ENCODE assay signal across 32 cellular contexts in the genomic region with DNA sequence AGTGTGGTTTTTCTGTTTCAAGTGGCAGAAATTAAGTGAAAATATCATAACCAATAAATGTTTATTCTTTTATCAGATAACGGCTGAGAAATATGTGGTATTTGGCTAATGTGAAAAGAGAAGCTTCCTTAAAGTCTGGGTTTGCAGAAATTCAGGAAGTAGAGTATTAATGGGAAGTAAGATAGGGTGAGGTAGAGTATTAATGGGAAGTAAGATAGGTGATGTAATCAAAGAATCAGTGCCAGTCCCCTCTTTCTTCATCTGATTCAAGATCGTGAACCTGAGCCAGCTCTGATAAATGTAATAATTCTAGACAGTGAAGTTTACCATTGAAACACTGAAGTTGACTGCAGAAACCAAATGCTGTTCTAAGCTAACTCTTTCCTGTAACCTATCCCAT. TPM values are rescaled to one million over a fixed set of nuclear protein-coding genes. Genes with fewer than 3 reads are reported as not detected.
"Had no signal": no experiment of that assay in that cellular context is flagged by ENCODE, and none has a peak within 500 bp of the region (broad histone marks: within the 10 kb centered on the region; RNA-seq: fewer than 3 reads in every experiment).

No MANE protein-coding gene starts in this region.

- H3K4me3 Mint-ChIP-seq: activated CD8-positive, alpha-beta T cell treated with anti-CD3 and anti-CD28 coated beads, Interleukin-2, amount 10 ng/mL, durations not matched to agents 7 days and 5 days; activated naive CD8-positive, alpha-beta T cell treated with anti-CD3 and anti-CD28 coated beads, Interleukin-2, amount 10 ng/mL, durations not matched to agents 7 days and 5 days; T-cell had no signal

- H3K27me3 ChIP-seq: adrenal gland, breast epithelium had no signal

- H3K9me3 Mint-ChIP-seq: activated naive CD8-positive, alpha-beta T cell treated with anti-CD3 and anti-CD28 coated beads, Interleukin-2, amount 10 ng/mL, durations not matched to agents 7 days and 5 days; T-cell had no signal

- H3K36me3 Mint-ChIP-seq: activated naive CD8-positive, alpha-beta T cell treated with anti-CD3 and anti-CD28 coated beads, Interleukin-2, amount 10 ng/mL, durations not matched to agents 7 days and 5 days; T-cell had no signal

- H3K4me1 ChIP-seq: adrenal gland, breast epithelium had no signal

- H3K4me1 Mint-ChIP-seq: activated naive CD8-positive, alpha-beta T cell treated with anti-CD3 and anti-CD28 coated beads, Interleukin-2, amount 10 ng/mL, durations not matched to agents 7 days and 5 days; T-cell had no signal

- H3K9me3 ChIP-seq: adrenal gland, breast epithelium had no signal

- H3K4me2 ChIP-seq: PC-9 had no signal

- H3K27ac Mint-ChIP-seq: activated CD8-positive, alpha-beta T cell treated with anti-CD3 and anti-CD28 coated beads, Interleukin-2, amount 10 ng/mL, durations not matched to agents 7 days and 5 days; activated naive CD8-positive, alpha-beta T cell treated with anti-CD3 and anti-CD28 coated beads, Interleukin-2, amount 10 ng/mL, durations not matched to agents 7 days and 5 days; T-cell had no signal

- H3K4me3 ChIP-seq: adrenal gland, breast epithelium, PC-9 had no signal

- ATAC-seq: activated CD4-positive, CD25-positive, alpha-beta regulatory T cell treated with anti-CD3 and anti-CD28 coated beads, Interleukin-2, amount 50 U/mL, for 24 hours; activated CD8-positive, alpha-beta T cell treated with anti-CD3 and anti-CD28 coated beads, Interleukin-2, amount 10 ng/mL, durations not matched to agents 7 days and 5 days; T-cell had no signal

- H2AFZ ChIP-seq: PC-9 had no signal

- H3K36me3 ChIP-seq: adrenal gland, breast epithelium had no signal

- H3K27ac ChIP-seq: adrenal gland, breast epithelium, PC-9 had no signal

- H3K27me3 Mint-ChIP-seq: activated naive CD8-positive, alpha-beta T cell treated with anti-CD3 and anti-CD28 coated beads, Interleukin-2, amount 10 ng/mL, durations not matched to agents 7 days and 5 days; T-cell had no signal

- DNase-seq: activated CD4-positive, alpha-beta T cell treated with anti-CD3 and anti-CD28 coated beads for 4 hours; activated CD4-positive, alpha-beta T cell treated with anti-CD3 and anti-CD28 coated beads, Interleukin-2, amount 50 U/mL, for 4 hours; activated CD8-positive, alpha-beta memory T cell treated with anti-CD3 and anti-CD28 coated beads, Interleukin-2, amount 50 U/mL, for 48 hours; activated CD8-positive, alpha-beta T cell treated with anti-CD3 and anti-CD28 coated beads, Interleukin-2, amount 10 ng/mL, durations not matched to agents 7 days and 5 days; activated naive CD4-positive, alpha-beta T cell treated with anti-CD3 and anti-CD28 coated beads, Interleukin-2, amount 50 U/mL, for 16 hours; activated naive CD8-positive, alpha-beta T cell treated with anti-CD3 and anti-CD28 coated beads, Interleukin-2, amount 10 ng/mL, durations not matched to agents 7 days and 5 days; activated T-cell treated with anti-CD3 and anti-CD28 coated beads, Interleukin-2, amount 50 U/mL, for 1 hour; adrenal gland; aorta; caudate nucleus; KG1; MV-4-11; NCI-H1092 treated with DMSO at 0.1 percent for 48 hours; NCI-H1417 treated with DMSO at 0.1 percent for 48 hours; NCI-H1694; NCI-H2029; NCI-H2107; NCI-H2171 treated with DMSO at 0.1 percent for 48 hours; NCI-H226; NCI-H510A; NCI-H526 treated with DMSO at 0.1 percent for 48 hours; NK-92 treated with Interleukin-12 subunit alpha and Interleukin-12 subunit beta, amount 100 ng/mL, for 24 hours; PC-9; SHP77 treated with DMSO at 0.1 percent for 48 hours; T-cell; T-helper 2 cell; T1000 had no signal

RNA-seq across cellular contexts. Expression of gene TRPC6, which starts 30.9 kb away (rescaled TPM):
- total RNA-seq: activated CD8-positive, alpha-beta T cell treated with anti-CD3 and anti-CD28 coated beads, Interleukin-2, amount 10 ng/mL, durations not matched to agents 7 days and 5 days; activated naive CD8-positive, alpha-beta T cell treated with anti-CD3 and anti-CD28 coated beads, Interleukin-2, amount 10 ng/mL, durations not matched to agents 7 days and 5 days; LHCN-M2; M059J; PC-9; SK-MEL-5; T-cell had no signal
